ENCODE assay signal across 1 cellular context in the genomic region with DNA sequence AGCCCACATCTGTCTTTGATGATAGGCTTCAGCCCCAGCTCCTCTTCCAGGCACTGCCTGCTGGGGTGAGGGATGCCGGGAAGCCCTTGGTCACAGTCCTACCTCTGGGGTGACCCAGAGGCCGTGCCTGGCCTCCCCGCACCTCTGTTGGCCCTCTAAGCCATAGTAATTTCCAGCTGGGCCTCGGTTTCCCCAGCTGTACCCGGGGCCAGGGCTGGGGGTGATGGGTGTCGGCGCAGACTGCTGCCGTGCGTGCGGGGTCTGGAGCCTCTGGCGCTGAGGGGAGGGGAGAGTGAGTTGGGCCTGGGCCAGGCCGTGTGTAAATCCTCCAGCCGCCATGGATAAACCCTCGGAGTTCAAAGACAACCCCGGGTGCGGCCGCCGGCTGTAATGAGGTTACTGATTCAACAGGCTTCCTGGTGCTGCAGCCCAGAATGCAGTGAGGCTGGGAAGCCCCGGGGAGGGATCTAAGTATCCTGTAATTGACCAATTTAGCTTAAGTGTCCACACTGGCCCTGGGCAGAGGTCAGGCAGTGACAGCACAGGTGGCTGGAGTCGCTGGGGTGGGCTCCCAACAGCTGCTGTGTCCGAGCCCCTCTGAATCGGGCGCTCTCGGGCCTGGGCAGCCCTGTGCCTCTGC.
TF ChIP-seq lines count a peak whose summit lies in the region.

No MANE protein-coding gene starts in this region.

TF ChIP-seq in HepG2, 621 proteins besides CTCF, POLR2A, EP300 and RAD21 (continued from another document and continues in another):
- TF ChIP-seq ZNF20 (CRISPR knock-in tag; IDR thresholded peaks at IDR 0.05), result no peak
- TF ChIP-seq SMARCC2 (IDR thresholded peaks at IDR 0.05), result no peak
- TF ChIP-seq, protein P1, sequence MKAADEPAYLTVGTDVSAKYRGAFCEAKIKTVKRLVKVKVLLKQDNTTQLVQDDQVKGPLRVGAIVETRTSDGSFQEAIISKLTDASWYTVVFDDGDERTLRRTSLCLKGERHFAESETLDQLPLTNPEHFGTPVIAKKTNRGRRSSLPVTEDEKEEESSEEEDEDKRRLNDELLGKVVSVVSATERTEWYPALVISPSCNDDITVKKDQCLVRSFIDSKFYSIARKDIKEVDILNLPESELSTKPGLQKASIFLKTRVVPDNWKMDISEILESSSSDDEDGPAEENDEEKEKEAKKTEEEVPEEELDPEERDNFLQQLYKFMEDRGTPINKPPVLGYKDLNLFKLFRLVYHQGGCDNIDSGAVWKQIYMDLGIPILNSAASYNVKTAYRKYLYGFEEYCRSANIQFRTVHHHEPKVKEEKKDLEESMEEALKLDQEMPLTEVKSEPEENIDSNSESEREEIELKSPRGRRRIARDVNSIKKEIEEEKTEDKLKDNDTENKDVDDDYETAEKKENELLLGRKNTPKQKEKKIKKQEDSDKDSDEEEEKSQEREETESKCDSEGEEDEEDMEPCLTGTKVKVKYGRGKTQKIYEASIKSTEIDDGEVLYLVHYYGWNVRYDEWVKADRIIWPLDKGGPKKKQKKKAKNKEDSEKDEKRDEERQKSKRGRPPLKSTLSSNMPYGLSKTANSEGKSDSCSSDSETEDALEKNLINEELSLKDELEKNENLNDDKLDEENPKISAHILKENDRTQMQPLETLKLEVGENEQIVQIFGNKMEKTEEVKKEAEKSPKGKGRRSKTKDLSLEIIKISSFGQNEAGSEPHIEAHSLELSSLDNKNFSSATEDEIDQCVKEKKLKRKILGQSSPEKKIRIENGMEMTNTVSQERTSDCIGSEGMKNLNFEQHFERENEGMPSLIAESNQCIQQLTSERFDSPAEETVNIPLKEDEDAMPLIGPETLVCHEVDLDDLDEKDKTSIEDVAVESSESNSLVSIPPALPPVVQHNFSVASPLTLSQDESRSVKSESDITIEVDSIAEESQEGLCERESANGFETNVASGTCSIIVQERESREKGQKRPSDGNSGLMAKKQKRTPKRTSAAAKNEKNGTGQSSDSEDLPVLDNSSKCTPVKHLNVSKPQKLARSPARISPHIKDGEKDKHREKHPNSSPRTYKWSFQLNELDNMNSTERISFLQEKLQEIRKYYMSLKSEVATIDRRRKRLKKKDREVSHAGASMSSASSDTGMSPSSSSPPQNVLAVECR (CRISPR knock-in tag; IDR thresholded peaks at IDR 0.05; ENCODE audit: borderline replicate concordance), result no peak; the same call in 1 of the 2 replicates
- TF ChIP-seq, protein P2, sequence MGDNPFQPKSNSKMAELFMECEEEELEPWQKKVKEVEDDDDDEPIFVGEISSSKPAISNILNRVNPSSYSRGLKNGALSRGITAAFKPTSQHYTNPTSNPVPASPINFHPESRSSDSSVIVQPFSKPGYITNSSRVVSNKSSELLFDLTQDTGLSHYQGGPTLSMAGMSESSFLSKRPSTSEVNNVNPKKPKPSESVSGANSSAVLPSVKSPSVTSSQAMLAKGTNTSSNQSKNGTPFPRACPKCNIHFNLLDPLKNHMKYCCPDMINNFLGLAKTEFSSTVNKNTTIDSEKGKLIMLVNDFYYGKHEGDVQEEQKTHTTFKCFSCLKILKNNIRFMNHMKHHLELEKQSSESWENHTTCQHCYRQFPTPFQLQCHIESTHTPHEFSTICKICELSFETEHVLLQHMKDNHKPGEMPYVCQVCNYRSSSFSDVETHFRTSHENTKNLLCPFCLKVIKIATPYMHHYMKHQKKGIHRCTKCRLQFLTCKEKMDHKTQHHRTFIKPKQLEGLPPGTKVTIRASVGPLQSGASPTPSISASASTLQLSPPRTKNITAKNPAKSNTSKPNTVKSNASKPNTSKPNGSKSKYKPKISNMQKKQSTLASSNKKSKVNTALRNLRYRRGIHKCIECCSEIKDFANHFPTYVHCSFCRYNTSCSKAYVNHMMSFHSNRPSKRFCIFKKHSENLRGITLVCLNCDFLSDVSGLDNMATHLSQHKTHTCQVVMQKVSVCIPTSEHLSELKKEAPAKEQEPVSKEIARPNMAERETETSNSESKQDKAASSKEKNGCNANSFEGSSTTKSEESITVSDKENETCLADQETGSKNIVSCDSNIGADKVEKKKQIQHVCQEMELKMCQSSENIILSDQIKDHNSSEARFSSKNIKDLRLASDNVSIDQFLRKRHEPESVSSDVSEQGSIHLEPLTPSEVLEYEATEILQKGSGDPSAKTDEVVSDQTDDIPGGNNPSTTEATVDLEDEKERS (CRISPR knock-in tag; IDR thresholded peaks at IDR 0.05), result no peak
- peak; percentile 71; the same call in 1 of the 2 replicates for TF ChIP-seq SIX1 (CRISPR knock-in tag; IDR thresholded peaks at IDR 0.05; ENCODE audit: borderline replicate concordance)
- no peak for TF ChIP-seq POLR2AphosphoS2 (IDR thresholded peaks at IDR 0.05; ENCODE audit: low read depth, low read length)
- TF ChIP-seq RXRA (CRISPR knock-in tag; IDR thresholded peaks at IDR 0.05), result peak; percentile 56
- no peak for TF ChIP-seq AHDC1 (CRISPR knock-in tag; IDR thresholded peaks at IDR 0.05; ENCODE audit: borderline replicate concordance)
- TF ChIP-seq ZNF589 (CRISPR knock-in tag; conservative IDR thresholded peaks at IDR 0.05), result no peak
- TF ChIP-seq, protein P3, sequence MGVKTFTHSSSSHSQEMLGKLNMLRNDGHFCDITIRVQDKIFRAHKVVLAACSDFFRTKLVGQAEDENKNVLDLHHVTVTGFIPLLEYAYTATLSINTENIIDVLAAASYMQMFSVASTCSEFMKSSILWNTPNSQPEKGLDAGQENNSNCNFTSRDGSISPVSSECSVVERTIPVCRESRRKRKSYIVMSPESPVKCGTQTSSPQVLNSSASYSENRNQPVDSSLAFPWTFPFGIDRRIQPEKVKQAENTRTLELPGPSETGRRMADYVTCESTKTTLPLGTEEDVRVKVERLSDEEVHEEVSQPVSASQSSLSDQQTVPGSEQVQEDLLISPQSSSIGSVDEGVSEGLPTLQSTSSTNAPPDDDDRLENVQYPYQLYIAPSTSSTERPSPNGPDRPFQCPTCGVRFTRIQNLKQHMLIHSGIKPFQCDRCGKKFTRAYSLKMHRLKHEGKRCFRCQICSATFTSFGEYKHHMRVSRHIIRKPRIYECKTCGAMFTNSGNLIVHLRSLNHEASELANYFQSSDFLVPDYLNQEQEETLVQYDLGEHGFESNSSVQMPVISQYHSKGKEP (CRISPR knock-in tag; IDR thresholded peaks at IDR 0.05), result no peak
- 0 out of 2 replicates have a peak, but pooled peaks have one; percentile 23 for TF ChIP-seq BRF2 (CRISPR knock-in tag; IDR thresholded peaks at IDR 0.05)
- peak; percentile 34 for TF ChIP-seq MED8 (CRISPR knock-in tag; IDR thresholded peaks at IDR 0.05; ENCODE audit: insufficient replicate concordance)
- no peak for TF ChIP-seq ZNF670 (CRISPR knock-in tag; IDR thresholded peaks at IDR 0.05; ENCODE audit: borderline replicate concordance)
- TF ChIP-seq, protein P4, sequence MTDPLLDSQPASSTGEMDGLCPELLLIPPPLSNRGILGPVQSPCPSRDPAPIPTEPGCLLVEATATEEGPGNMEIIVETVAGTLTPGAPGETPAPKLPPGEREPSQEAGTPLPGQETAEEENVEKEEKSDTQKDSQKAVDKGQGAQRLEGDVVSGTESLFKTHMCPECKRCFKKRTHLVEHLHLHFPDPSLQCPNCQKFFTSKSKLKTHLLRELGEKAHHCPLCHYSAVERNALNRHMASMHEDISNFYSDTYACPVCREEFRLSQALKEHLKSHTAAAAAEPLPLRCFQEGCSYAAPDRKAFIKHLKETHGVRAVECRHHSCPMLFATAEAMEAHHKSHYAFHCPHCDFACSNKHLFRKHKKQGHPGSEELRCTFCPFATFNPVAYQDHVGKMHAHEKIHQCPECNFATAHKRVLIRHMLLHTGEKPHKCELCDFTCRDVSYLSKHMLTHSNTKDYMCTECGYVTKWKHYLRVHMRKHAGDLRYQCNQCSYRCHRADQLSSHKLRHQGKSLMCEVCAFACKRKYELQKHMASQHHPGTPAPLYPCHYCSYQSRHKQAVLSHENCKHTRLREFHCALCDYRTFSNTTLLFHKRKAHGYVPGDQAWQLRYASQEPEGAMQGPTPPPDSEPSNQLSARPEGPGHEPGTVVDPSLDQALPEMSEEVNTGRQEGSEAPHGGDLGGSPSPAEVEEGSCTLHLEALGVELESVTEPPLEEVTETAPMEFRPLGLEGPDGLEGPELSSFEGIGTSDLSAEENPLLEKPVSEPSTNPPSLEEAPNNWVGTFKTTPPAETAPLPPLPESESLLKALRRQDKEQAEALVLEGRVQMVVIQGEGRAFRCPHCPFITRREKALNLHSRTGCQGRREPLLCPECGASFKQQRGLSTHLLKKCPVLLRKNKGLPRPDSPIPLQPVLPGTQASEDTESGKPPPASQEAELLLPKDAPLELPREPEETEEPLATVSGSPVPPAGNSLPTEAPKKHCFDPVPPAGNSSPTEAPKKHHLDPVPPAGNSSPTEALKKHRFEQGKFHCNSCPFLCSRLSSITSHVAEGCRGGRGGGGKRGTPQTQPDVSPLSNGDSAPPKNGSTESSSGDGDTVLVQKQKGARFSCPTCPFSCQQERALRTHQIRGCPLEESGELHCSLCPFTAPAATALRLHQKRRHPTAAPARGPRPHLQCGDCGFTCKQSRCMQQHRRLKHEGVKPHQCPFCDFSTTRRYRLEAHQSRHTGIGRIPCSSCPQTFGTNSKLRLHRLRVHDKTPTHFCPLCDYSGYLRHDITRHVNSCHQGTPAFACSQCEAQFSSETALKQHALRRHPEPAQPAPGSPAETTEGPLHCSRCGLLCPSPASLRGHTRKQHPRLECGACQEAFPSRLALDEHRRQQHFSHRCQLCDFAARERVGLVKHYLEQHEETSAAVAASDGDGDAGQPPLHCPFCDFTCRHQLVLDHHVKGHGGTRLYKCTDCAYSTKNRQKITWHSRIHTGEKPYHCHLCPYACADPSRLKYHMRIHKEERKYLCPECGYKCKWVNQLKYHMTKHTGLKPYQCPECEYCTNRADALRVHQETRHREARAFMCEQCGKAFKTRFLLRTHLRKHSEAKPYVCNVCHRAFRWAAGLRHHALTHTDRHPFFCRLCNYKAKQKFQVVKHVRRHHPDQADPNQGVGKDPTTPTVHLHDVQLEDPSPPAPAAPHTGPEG (CRISPR knock-in tag; IDR thresholded peaks at IDR 0.05), result no peak
- peak; percentile 21; the same call in 1 of the 2 replicates for TF ChIP-seq GABPB1 (CRISPR knock-in tag; IDR thresholded peaks at IDR 0.05)
- TF ChIP-seq CREM (IDR thresholded peaks at IDR 0.05), result 0 out of 2 replicates have a peak, but pooled peaks have one; percentile 26
- TF ChIP-seq CREM (CRISPR knock-in tag; IDR thresholded peaks at IDR 0.05), result no peak
- TF ChIP-seq ZBTB7A (CRISPR knock-in tag; IDR thresholded peaks at IDR 0.05), result 0 out of 2 replicates have a peak, but pooled peaks have one; percentile 54
- TF ChIP-seq ZNF12 (CRISPR knock-in tag; IDR thresholded peaks at IDR 0.05), result no peak
- no peak for TF ChIP-seq FOXA1 (IDR thresholded peaks at IDR 0.05)
- TF ChIP-seq FOXA1 (CRISPR knock-in tag; IDR thresholded peaks at IDR 0.05), result peak; percentile 40; the same call in 1 of the 2 replicates
- TF ChIP-seq ARID2 (CRISPR knock-in tag; IDR thresholded peaks at IDR 0.05; ENCODE audit: borderline replicate concordance), result no peak
- TF ChIP-seq ELF1 (CRISPR knock-in tag; IDR thresholded peaks at IDR 0.05), result peak; percentile 45
